11 cellular contexts compared by ENCODE assay signal in the genomic region with DNA sequence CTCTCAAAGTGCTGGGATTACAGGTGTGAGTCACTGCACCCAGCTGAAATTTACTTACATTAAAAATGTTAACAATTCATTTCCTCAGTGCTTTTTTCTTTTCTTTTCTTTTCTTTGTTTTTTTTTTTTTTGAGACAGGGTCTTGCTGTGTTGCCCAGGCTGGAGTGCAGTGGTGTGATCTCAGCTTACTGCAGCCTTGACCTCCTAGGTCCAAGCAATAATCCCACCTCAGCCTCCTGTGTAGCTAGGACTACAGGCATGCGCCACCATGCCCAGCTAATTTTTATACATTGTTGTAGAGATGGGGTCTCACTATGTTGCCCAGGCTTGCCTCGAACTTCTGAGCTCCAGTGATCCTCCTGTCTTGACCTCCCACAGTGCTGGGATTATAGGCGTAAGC. TPM values are rescaled to one million over a fixed set of nuclear protein-coding genes. Genes with fewer than 3 reads are reported as not detected.
"Had no signal": no experiment of that assay in that cellular context is flagged by ENCODE, and none has a peak within 500 bp of the region (broad histone marks: within the 10 kb centered on the region; RNA-seq: fewer than 3 reads in every experiment).

No MANE protein-coding gene starts in this region.

RNA-seq across cellular contexts. Expression of gene CELA3A, which starts 2.5 kb away (rescaled TPM):
- total RNA-seq: subcutaneous adipose tissue, suprapubic skin, temporal lobe, testis, thyroid gland, transverse colon, upper lobe of right lung, ureter, urinary bladder, uterus, vagina had no signal

RNA-seq across cellular contexts. Expression of gene CELA3B, which starts 27.1 kb away (rescaled TPM):
- total RNA-seq: subcutaneous adipose tissue, suprapubic skin, temporal lobe, thyroid gland, transverse colon, upper lobe of right lung, ureter, urinary bladder, vagina had no signal
